In genomic region chr6:34393191-34393967, GRCh38 we compare ENCODE assay signal across 8 cellular contexts. TPM values are rescaled to one million over a fixed set of nuclear protein-coding genes. Genes with fewer than 3 reads are reported as not detected.
DNase-seq lines count a peak whose midpoint lies in the region; ATAC-seq and TF ChIP-seq lines count a peak whose summit lies in the region.

No MANE protein-coding gene starts in this region.

- no peaks in the 10 kb centered on the region for H3K9me3 ChIP-seq in AG04450 (ENCODE audit: control insufficient read depth, insufficient read depth, low read length)

- CTCF ChIA-PET in AG04450 (lab: Charles Lee), result interaction anchor here (0.5 to 1.2 kb wide), 15 partner anchors 12 to 230 kb away, joined by 3 to 7 read pairs (median 4); no protein-coding TSS in a partner anchor

- H3K36me3 Mint-ChIP-seq in activated T-helper 17 cell treated with anti-CD3 and anti-CD28 coated beads, Interleukin-2, amount 50 U/mL, for 72 hours (ENCODE audit: low read depth), result no peaks in the 10 kb centered on the region

- no peaks in the 10 kb centered on the region for H3K27me3 Mint-ChIP-seq in activated T-helper 17 cell treated with anti-CD3 and anti-CD28 coated beads, Interleukin-2, amount 50 U/mL, for 72 hours

- no peak overlapping the region for H3K27ac ChIP-seq in AG04450 (ENCODE audit: low read depth, low read length)

- TF ChIP-seq CTCF in AG04450 (IDR thresholded peaks at IDR 0.05; ENCODE audit: low read depth, low read length), result no peak
- TF ChIP-seq CTCF in HFF-Myc (IDR thresholded peaks at IDR 0.05; ENCODE audit: low read depth, low read length, missing control alignments), result no peak

- POLR2A ChIA-PET in AG04450 (lab: Yijun Ruan, JAX), result no interaction called here

- no peaks in the 10 kb centered on the region for H3K9me3 Mint-ChIP-seq in activated T-helper 17 cell treated with anti-CD3 and anti-CD28 coated beads, Interleukin-2, amount 50 U/mL, for 72 hours

- no peak overlapping the region for H3K4me3 Mint-ChIP-seq in activated T-helper 17 cell treated with anti-CD3 and anti-CD28 coated beads, Interleukin-2, amount 50 U/mL, for 72 hours

- H3K4me3 ChIP-seq in AG04450 (ENCODE audit: low read depth, low read length) (peak overlapping the region; percentile 73), HFF-Myc (replicated peaks; ENCODE audit: low read depth, low read length) (peak overlapping the region; percentile 80)

- DNase-seq in AG04450 (ENCODE audit: low read depth, low spot score) (no peak), HFF-Myc (ENCODE audit: extremely low read depth, low read depth) (no peak), inferior parietal cortex (ENCODE audit: extremely low spot score) (peak; percentile 51), superior temporal gyrus (ENCODE audit: extremely low spot score) (peak; percentile 66), SHP77 (lab: John Stamatoyannopoulos, UW) (no peak), NCI-H2171 (lab: John Stamatoyannopoulos, UW) (no peak), ureter (ENCODE audit: low spot score) (no peak)

- no peak for ATAC-seq in activated T-helper 17 cell treated with anti-CD3 and anti-CD28 coated beads, Interleukin-2, amount 50 U/mL, for 72 hours (replicated peaks)

- peak overlapping the region; percentile 75 for H3K27ac Mint-ChIP-seq in activated T-helper 17 cell treated with anti-CD3 and anti-CD28 coated beads, Interleukin-2, amount 50 U/mL, for 72 hours

- H3K4me1 Mint-ChIP-seq in activated T-helper 17 cell treated with anti-CD3 and anti-CD28 coated beads, Interleukin-2, amount 50 U/mL, for 72 hours, result peaks cover 13% of the 10 kb centered on the region

- H3K27me3 ChIP-seq in AG04450 (ENCODE audit: control insufficient read depth, insufficient read depth, low read length), result no peaks in the 10 kb centered on the region

RNA-seq across cellular contexts. Expression of gene NUDT3, which starts 0.9 kb away (rescaled TPM):
- 23.7 and 26.7 TPM in 2 replicates for polyA plus RNA-seq in AG04450 (2011; rRNA removed)
- polyA minus RNA-seq in AG04450 (2011; rRNA and poly(A)+ RNA removed), result 23.3 and 32.4 TPM in 2 replicates
- total RNA-seq in activated T-helper 17 cell treated with anti-CD3 and anti-CD28 coated beads, Interleukin-2, amount 50 U/mL, for 72 hours, result 10 to 100 TPM in 1 of 2 donors, 1 to 10 TPM in 1; 7.9 to 12.8 TPM
- 57.0 TPM for total RNA-seq in ureter

RNA-seq across cellular contexts. Expression of gene RPS10, which starts 32.5 kb away (rescaled TPM):
- 2,426 and 3,003 TPM in 2 replicates for polyA plus RNA-seq in AG04450 (2011; rRNA removed)
- 908 and 1,136 TPM in 2 replicates for polyA minus RNA-seq in AG04450 (2011; rRNA and poly(A)+ RNA removed)
- 1,000 to 10,000 TPM; 2,080 to 2,467 TPM for total RNA-seq in activated T-helper 17 cell treated with anti-CD3 and anti-CD28 coated beads, Interleukin-2, amount 50 U/mL, for 72 hours
- 1,781 TPM for total RNA-seq in ureter

Comparison
In these comparisons a context has a peak if more than half of its experiments do, and no peak if none do; other contexts are left out.
1. DNase-seq: peak in inferior parietal cortex (single experiment) and superior temporal gyrus (single experiment); none in AG04450 (single experiment), HFF-Myc (single experiment), SHP77 (0 of 2), NCI-H2171 (single experiment) and ureter (single experiment).